In the genomic region with DNA sequence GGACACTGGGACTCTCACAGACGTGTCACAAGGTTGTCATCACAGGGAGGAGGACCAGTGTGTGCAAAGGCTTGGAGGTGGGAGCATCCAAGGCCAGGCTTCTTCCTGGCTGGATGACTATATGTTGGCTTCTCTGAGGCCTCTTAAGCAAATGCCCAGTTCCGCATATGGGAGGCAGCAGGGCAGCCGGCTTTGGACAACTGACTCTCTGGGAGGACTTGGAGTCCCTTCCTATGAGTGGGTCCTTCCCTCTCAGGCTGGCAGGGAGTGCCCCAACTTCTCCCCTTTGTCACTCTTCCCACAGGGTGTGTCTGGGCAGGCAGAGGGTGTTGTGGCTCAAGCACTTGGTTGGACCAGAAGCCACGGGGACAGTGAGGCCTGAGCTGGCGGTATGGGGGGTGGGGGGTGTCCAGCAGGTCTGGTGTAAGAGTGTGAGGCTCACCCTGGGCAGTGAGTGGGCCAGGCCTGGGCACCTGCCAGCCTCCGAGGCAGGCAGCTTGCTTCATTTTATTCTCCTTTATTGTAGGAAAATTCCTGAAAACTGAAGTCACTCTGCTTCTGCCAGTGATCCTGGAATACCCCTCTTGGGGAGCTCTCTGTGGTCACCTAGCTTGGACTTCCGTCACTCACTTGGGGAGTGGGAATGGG, we compare ENCODE assay signal across 10 cellular contexts. TPM values are rescaled to one million over a fixed set of nuclear protein-coding genes. Genes with fewer than 3 reads are reported as not detected.
DNase-seq lines count a peak whose midpoint lies in the region; ATAC-seq, FAIRE-seq and TF ChIP-seq lines count a peak whose summit lies in the region.
"Had no signal": no experiment of that assay in that cellular context is flagged by ENCODE, and none has a peak within 500 bp of the region (broad histone marks: within the 10 kb centered on the region; RNA-seq: fewer than 3 reads in every experiment).

No MANE protein-coding gene starts in this region.

- no peak for TF ChIP-seq CTCF in brain microvascular endothelial cell (IDR thresholded peaks at IDR 0.05; ENCODE audit: low read depth, low read length, missing control alignments)
- no peak for TF ChIP-seq CTCF in WTC11 (IDR thresholded peaks at IDR 0.05)

- H3K4me3 ChIP-seq in brain microvascular endothelial cell (ENCODE audit: low read depth, low read length) = no peak overlapping the region
- H3K4me3 ChIP-seq in thymus (ENCODE audit: low read length) = peak overlapping the region; percentile 3
- H3K4me3 ChIP-seq: right lobe of liver had no signal

- H3K4me3 Mint-ChIP-seq in WTC11 = no peak overlapping the region

- no peak for FAIRE-seq in GM19239 (lab: Jason Lieb, UNC)

- no peaks in the 10 kb centered on the region for H3K36me3 Mint-ChIP-seq in WTC11

- DNase-seq in HK-2 (ENCODE audit: unreplicated experiment) (peak; percentile 76), brain microvascular endothelial cell (peak; percentile 6), kidney tubule cell (ENCODE audit: low spot score) (peak; percentile 94), GM19239 (ENCODE audit: insufficient read length, low spot score) (no peak), WTC11 (ENCODE audit: low spot score) (no peak)
- DNase-seq: NCI-H1105, right lobe of liver had no signal

- no peaks in the 10 kb centered on the region for H3K9me3 Mint-ChIP-seq in WTC11

- H3K36me3 ChIP-seq in brain microvascular endothelial cell (replicated peaks) (no peaks in the 10 kb centered on the region), thymus (ENCODE audit: control insufficient read depth, insufficient read depth) (no peaks in the 10 kb centered on the region)
- H3K36me3 ChIP-seq: right lobe of liver had no signal

- CTCF ChIA-PET in WTC11 (lab: Charles Lee) = interaction anchor here (1.0 to 1.3 kb wide), 3 partner anchors 24 to 52 kb away, joined by 3 to 4 read pairs (median 4); partner anchors contain the start of gene ADGRG3

- H3K27me3 Mint-ChIP-seq in WTC11 (ENCODE audit: low read depth) = peaks cover 3% of the 10 kb centered on the region; the same call in 1 of the 2 replicates

- POLR2A ChIA-PET in WTC11 (lab: Charles Lee) = interaction anchor here (0.8 kb wide), 1 partner anchor 8 kb away, joined by 4 read pairs; no protein-coding TSS in a partner anchor

- ATAC-seq in WTC11 (no peak), GM18517 (IDR thresholded peaks at IDR 0.05; ENCODE audit: unreplicated experiment) (no peak)

- no peaks in the 10 kb centered on the region for H3K9me3 ChIP-seq in thymus (ENCODE audit: control insufficient read depth)
- H3K9me3 ChIP-seq: right lobe of liver had no signal

- H3K27me3 ChIP-seq in brain microvascular endothelial cell (replicated peaks) (no peaks in the 10 kb centered on the region), thymus (ENCODE audit: control insufficient read depth, insufficient read depth) (no peaks in the 10 kb centered on the region)
- H3K27me3 ChIP-seq: right lobe of liver had no signal

- H3K4me1 Mint-ChIP-seq in WTC11 = no peaks in the 10 kb centered on the region

- WGBS in thymus = 46% methylated on average over 7 of the region's 7 CpGs

- in situ Hi-C loops in brain microvascular endothelial cell (cut with HindIII; ENCODE audit: low pct_ligation_motif_present, low sequenced_read_pairs) = no loop called here

- peaks cover 64% of the 10 kb centered on the region for H3K4me1 ChIP-seq in thymus (ENCODE audit: control insufficient read depth, insufficient read depth, low read length)

- H3K27ac ChIP-seq in brain microvascular endothelial cell (no peak overlapping the region), thymus (ENCODE audit: low read depth) (peak overlapping the region; percentile 56)
- H3K27ac ChIP-seq: right lobe of liver had no signal

- H3K27ac Mint-ChIP-seq in WTC11 = no peak overlapping the region

TF ChIP-seq in WTC11, 78 proteins besides CTCF, POLR2A, EP300 and RAD21 (continues in another document):
- TF ChIP-seq TEAD4 (CRISPR knock-in tag; IDR thresholded peaks at IDR 0.05) (no peak), ETV6 (CRISPR knock-in tag; IDR thresholded peaks at IDR 0.05) (no peak), CREM (CRISPR knock-in tag; IDR thresholded peaks at IDR 0.05) (no peak), NFYB (CRISPR knock-in tag; conservative IDR thresholded peaks at IDR 0.05; ENCODE audit: low read depth) (no peak), FOXP4 (CRISPR knock-in tag; IDR thresholded peaks at IDR 0.05) (no peak), ZNF138 (CRISPR knock-in tag; conservative IDR thresholded peaks at IDR 0.05) (no peak), IRF2 (CRISPR knock-in tag; IDR thresholded peaks at IDR 0.05; ENCODE audit: borderline replicate concordance, low read depth) (no peak), SMAD3 (CRISPR knock-in tag; IDR thresholded peaks at IDR 0.05; ENCODE audit: borderline replicate concordance) (no peak), PRDM15 (CRISPR knock-in tag; IDR thresholded peaks at IDR 0.05) (no peak), ZNF416 (CRISPR knock-in tag; IDR thresholded peaks at IDR 0.05) (no peak), FOXK1 (CRISPR knock-in tag; IDR thresholded peaks at IDR 0.05) (no peak)
- TF ChIP-seq, protein P1, sequence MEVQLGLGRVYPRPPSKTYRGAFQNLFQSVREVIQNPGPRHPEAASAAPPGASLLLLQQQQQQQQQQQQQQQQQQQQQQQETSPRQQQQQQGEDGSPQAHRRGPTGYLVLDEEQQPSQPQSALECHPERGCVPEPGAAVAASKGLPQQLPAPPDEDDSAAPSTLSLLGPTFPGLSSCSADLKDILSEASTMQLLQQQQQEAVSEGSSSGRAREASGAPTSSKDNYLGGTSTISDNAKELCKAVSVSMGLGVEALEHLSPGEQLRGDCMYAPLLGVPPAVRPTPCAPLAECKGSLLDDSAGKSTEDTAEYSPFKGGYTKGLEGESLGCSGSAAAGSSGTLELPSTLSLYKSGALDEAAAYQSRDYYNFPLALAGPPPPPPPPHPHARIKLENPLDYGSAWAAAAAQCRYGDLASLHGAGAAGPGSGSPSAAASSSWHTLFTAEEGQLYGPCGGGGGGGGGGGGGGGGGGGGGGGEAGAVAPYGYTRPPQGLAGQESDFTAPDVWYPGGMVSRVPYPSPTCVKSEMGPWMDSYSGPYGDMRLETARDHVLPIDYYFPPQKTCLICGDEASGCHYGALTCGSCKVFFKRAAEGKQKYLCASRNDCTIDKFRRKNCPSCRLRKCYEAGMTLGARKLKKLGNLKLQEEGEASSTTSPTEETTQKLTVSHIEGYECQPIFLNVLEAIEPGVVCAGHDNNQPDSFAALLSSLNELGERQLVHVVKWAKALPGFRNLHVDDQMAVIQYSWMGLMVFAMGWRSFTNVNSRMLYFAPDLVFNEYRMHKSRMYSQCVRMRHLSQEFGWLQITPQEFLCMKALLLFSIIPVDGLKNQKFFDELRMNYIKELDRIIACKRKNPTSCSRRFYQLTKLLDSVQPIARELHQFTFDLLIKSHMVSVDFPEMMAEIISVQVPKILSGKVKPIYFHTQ (CRISPR knock-in tag; IDR thresholded peaks at IDR 0.05) = no peak

RNA-seq across cellular contexts. Expression of gene ADGRG1, which starts 14.9 kb away (rescaled TPM):
- polyA plus RNA-seq in thymus = 15.7 TPM
- total RNA-seq in WTC11 (2021) = 1.7 to 2.6 TPM (median 2.0 TPM) in 3 replicates

RNA-seq across cellular contexts. Expression of gene ADGRG3, which starts 24.8 kb away (rescaled TPM):
- 0.94 TPM for polyA plus RNA-seq in thymus
- total RNA-seq in WTC11 (2021) = 0.44 to 1.4 TPM (median 0.71 TPM) in 3 replicates
- total RNA-seq: bronchial epithelial cell had no signal

RNA-seq across cellular contexts. Expression of gene DRC7, which starts 51.3 kb away (rescaled TPM):
- polyA plus RNA-seq in thymus = 0.32 TPM
- total RNA-seq in WTC11 (2021) = 0.16 to 0.37 TPM in 2 of 3 replicates, not detected in the other
- total RNA-seq: bronchial epithelial cell had no signal

Comparison
In these comparisons a context has a peak if more than half of its experiments do, and no peak if none do; other contexts are left out.
1. DNase-seq: peak in HK-2 (single experiment), brain microvascular endothelial cell (single experiment) and kidney tubule cell (single experiment); none in GM19239 (single experiment) and WTC11 (single experiment).